8 cellular contexts compared by ENCODE assay signal in genomic region chr12:14948672-14949071, GRCh38. TPM values are rescaled to one million over a fixed set of nuclear protein-coding genes. Genes with fewer than 3 reads are reported as not detected.
A peak's percentile ranks its signal among the peaks of the same experiment; 100 is the strongest.
DNase-seq lines count a peak whose midpoint lies in the region; ATAC-seq, FAIRE-seq and TF ChIP-seq lines count a peak whose summit lies in the region.

No MANE protein-coding gene starts in this region.

- H3K4me3 Mint-ChIP-seq in chondrocyte (ENCODE audit: unreplicated experiment), result peak overlapping the region; percentile 40

- no peaks in the 10 kb centered on the region for H3K79me2 ChIP-seq in HepG2 (ENCODE audit: insufficient read depth, low read length)

- TF ChIP-seq EP300 in HepG2 (IDR thresholded peaks at IDR 0.05; ENCODE audit: low read depth in 2 of 2, low read length in 2 of 2), result no peak
- TF ChIP-seq EP300 in HepG2 (CRISPR knock-in tag; IDR thresholded peaks at IDR 0.05; ENCODE audit: borderline replicate concordance), result no peak

- no peaks in the 10 kb centered on the region for H3K36me3 Mint-ChIP-seq in chondrocyte (ENCODE audit: low read depth)

- no peak overlapping the region for H3K27ac ChIP-seq in HepG2 (ENCODE audit: extremely low read length, insufficient read depth, low read length)
- H3K27ac ChIP-seq in stomach smooth muscle (ENCODE audit: low read length), result peak overlapping the region; percentile 41

- H3K4me1 Mint-ChIP-seq in chondrocyte (ENCODE audit: low read depth), result peaks cover 79% of the 10 kb centered on the region

- TF ChIP-seq CTCF in chondrocyte (IDR thresholded peaks at IDR 0.05) (no peak), HepG2 (CRISPR knock-in tag; IDR thresholded peaks at IDR 0.05) (no peak)

- CTCF ChIA-PET in HepG2 (lab: Yijun Ruan, JAX; ENCODE audit: low intra/inter-chr PET ratio, low total read pairs), result no interaction called here

- ATAC-seq in GM19452 (IDR thresholded peaks at IDR 0.05; ENCODE audit: unreplicated experiment) (peak; percentile 93), HG03460 (IDR thresholded peaks at IDR 0.05; ENCODE audit: unreplicated experiment) (peak; percentile 90), SK-N-SH treated with all-trans-retinoic acid at 6 μM for 48 hours (peak; percentile 72), HepG2 (peak; percentile 35; the same call in 1 of the 3 replicates)

- H3K27me3 Mint-ChIP-seq in chondrocyte (ENCODE audit: low read depth), result no peaks in the 10 kb centered on the region

- FAIRE-seq in HepG2 (lab: Jason Lieb, UNC), result no peak

- no peak overlapping the region for H2AFZ ChIP-seq in HepG2 (ENCODE audit: low read length)

- no peak overlapping the region for H3K9ac ChIP-seq in HepG2 (ENCODE audit: insufficient read depth, low read depth, low read length)
- H3K9ac ChIP-seq in stomach smooth muscle (ENCODE audit: low read length in 2 of 2), result no peak overlapping the region

- no TSS peak for BruUV-seq in HepG2 (replicated peaks; lab: Mats Ljungman, UMichigan)

- peak; percentile 79 for DNase-seq in EL
- no peak for DNase-seq in chondrocyte (ENCODE audit: low spot score)
- no peak for DNase-seq in HepG2 (ENCODE audit: low spot score)
- DNase-seq in NCI-H146 treated with DMSO at 0.1 percent for 48 hours (lab: John Stamatoyannopoulos, UW; ENCODE audit: unreplicated experiment), result no peak

- TF ChIP-seq RAD21 in HepG2 (CRISPR knock-in tag; IDR thresholded peaks at IDR 0.05), result no peak

- no peaks in the 10 kb centered on the region for H3K9me3 ChIP-seq in HepG2 (ENCODE audit: low read length)
- H3K9me3 ChIP-seq in stomach smooth muscle (ENCODE audit: control insufficient read depth in 2 of 2, low read length in 2 of 2), result no peaks in the 10 kb centered on the region

- 48% methylated on average over 3 of the region's 3 CpGs for WGBS in HepG2 (ENCODE audit: low lambda C conversion rate)

- H4K20me1 ChIP-seq in HepG2 (ENCODE audit: insufficient read depth, low read length), result no peaks in the 10 kb centered on the region

- no peak overlapping the region for H3K4me2 ChIP-seq in HepG2 (ENCODE audit: low read depth, low read length)

- no peaks in the 10 kb centered on the region for H3K9me3 Mint-ChIP-seq in chondrocyte (ENCODE audit: low read depth)

- in situ Hi-C loops in HepG2 (cut with HindIII; ENCODE audit: extremely low pct_ligation_motif_present, low pct_unique_long_range_greater_than_20kb), result no loop called here

- POLR2A ChIA-PET in HepG2 (lab: Yijun Ruan, JAX), result no interaction called here

- no peaks in the 10 kb centered on the region for H3K27me3 ChIP-seq in HepG2 (ENCODE audit: control insufficient read depth in 1 of 2, insufficient read depth in 2 of 2, low read length in 2 of 2)
- no peaks in the 10 kb centered on the region for H3K27me3 ChIP-seq in stomach smooth muscle (ENCODE audit: control insufficient read depth in 1 of 2, insufficient read depth in 2 of 2, low read length in 2 of 2)

- peak overlapping the region; percentile 92 for H3K27ac Mint-ChIP-seq in chondrocyte (ENCODE audit: unreplicated experiment)

- H3K36me3 ChIP-seq in HepG2 (replicated peaks in 1 of 2; ENCODE audit: control insufficient read depth in 1 of 2, insufficient read depth in 2 of 2, low read length in 2 of 2) (no peaks in the 10 kb centered on the region), stomach smooth muscle (ENCODE audit: control insufficient read depth in 2 of 2, insufficient read depth in 2 of 2, low read length in 2 of 2) (no peaks in the 10 kb centered on the region)

- H3K4me3 ChIP-seq in HepG2 (replicated peaks in 1 of 3; ENCODE audit: insufficient read depth in 1 of 3, low read depth in 2 of 3, low read length in 3 of 3), result no peak overlapping the region
- H3K4me3 ChIP-seq in stomach smooth muscle (ENCODE audit: low read length in 2 of 2), result peak overlapping the region in 1 of 2 donors; percentile 31

- intact Hi-C loops in HepG2 (cut with micrococcal nuclease; ENCODE audit: unreplicated experiment), result no loop called here

- no peak for TF ChIP-seq POLR2A in HepG2 (IDR thresholded peaks at IDR 0.05; ENCODE audit: insufficient read depth in 1 of 2, low read depth in 2 of 2, low read length in 2 of 2)

- peaks cover 36% of the 10 kb centered on the region for H3K4me1 ChIP-seq in HepG2 (ENCODE audit: insufficient read depth, low read length)
- H3K4me1 ChIP-seq in stomach smooth muscle (ENCODE audit: control insufficient read depth, insufficient read depth, low read length), result peaks cover 6% of the 10 kb centered on the region

RNA-seq across cellular contexts. Expression of gene ERP27, which starts 10.3 kb away (rescaled TPM):
- total RNA-seq in chondrocyte (0.73 to 0.87 TPM (median 0.77 TPM) in 3 replicates), HepG2 (2016; rRNA removed; fragmentation: Illumina TruSeq; extraction: Trizol) (5.1 and 6.6 TPM in 2 replicates)
- total RNA-seq in HepG2 (2016; cell fraction: cytosol; rRNA removed; fragmentation: Illumina TruSeq; extraction: Trizol; ENCODE audit: low read depth), result 1.5 and 2.2 TPM in 2 replicates
- 4.6 and 8.4 TPM in 2 replicates for total RNA-seq in HepG2 (2016; cell fraction: insoluble cytoplasmic fraction; rRNA removed; fragmentation: Illumina TruSeq; extraction: Trizol)
- 3.1 and 3.6 TPM in 2 replicates for total RNA-seq in HepG2 (2016; cell fraction: membrane; rRNA removed; fragmentation: Illumina TruSeq; extraction: Trizol)
- total RNA-seq in HepG2 (2016; cell fraction: nucleus; rRNA removed; fragmentation: Illumina TruSeq; extraction: Trizol), result 7.5 and 8.3 TPM in 2 replicates
- polyA plus RNA-seq in HepG2 (2011; rRNA removed), result 1.6 and 1.8 TPM in 2 replicates
- 1.2 and 1.8 TPM in 2 replicates for polyA plus RNA-seq in HepG2 (2011; cell fraction: cytosol; rRNA removed)
- polyA plus RNA-seq in HepG2 (2011; cell fraction: nucleus; rRNA removed), result 0.34 and 0.36 TPM in 2 replicates
- 0.33 and 0.59 TPM in 2 replicates for polyA plus RNA-seq in HepG2 (2012)
- polyA plus RNA-seq in HepG2 (2016; cell fraction: cytosol; fragmentation: Illumina TruSeq; extraction: Trizol; ENCODE audit: low read depth), result 2.1 and 3.6 TPM in 2 replicates
- 5.1 and 6.0 TPM in 2 replicates for polyA plus RNA-seq in HepG2 (2016; cell fraction: insoluble cytoplasmic fraction; fragmentation: Illumina TruSeq; extraction: Trizol; ENCODE audit: low read depth)
- polyA plus RNA-seq in HepG2 (2016; cell fraction: membrane; fragmentation: Illumina TruSeq; extraction: Trizol; ENCODE audit: low read depth), result 2.4 and 3.7 TPM in 2 replicates
- 11.6 and 13.9 TPM in 2 replicates for polyA plus RNA-seq in HepG2 (2016; cell fraction: nucleus; fragmentation: Illumina TruSeq; extraction: Trizol; ENCODE audit: insufficient read depth, low read depth)
- polyA minus RNA-seq in HepG2 (2011; rRNA and poly(A)+ RNA removed; ENCODE audit: low replicate concordance), result 0.92 TPM in 1 of 2 replicates, not detected in the other
- 0.35 and 0.59 TPM in 2 replicates for polyA minus RNA-seq in HepG2 (2011; cell fraction: cytosol; rRNA and poly(A)+ RNA removed)
- 0.52 and 0.87 TPM in 2 replicates for polyA minus RNA-seq in HepG2 (2011; cell fraction: nucleus; rRNA and poly(A)+ RNA removed)

RNA-seq across cellular contexts. Expression of gene ARHGDIB, which starts 12.7 kb away (rescaled TPM):
- total RNA-seq in chondrocyte (5.2 to 9.1 TPM (median 6.1 TPM) in 3 replicates), HepG2 (2016; rRNA removed; fragmentation: Illumina TruSeq; extraction: Trizol) (0.11 and 0.28 TPM in 2 replicates)
- total RNA-seq in HepG2 (2016; cell fraction: cytosol; rRNA removed; fragmentation: Illumina TruSeq; extraction: Trizol; ENCODE audit: low read depth), result not detected in 2 replicates
- 0.30 and 0.48 TPM in 2 replicates for total RNA-seq in HepG2 (2016; cell fraction: insoluble cytoplasmic fraction; rRNA removed; fragmentation: Illumina TruSeq; extraction: Trizol)
- total RNA-seq in HepG2 (2016; cell fraction: membrane; rRNA removed; fragmentation: Illumina TruSeq; extraction: Trizol), result 0.17 TPM in 1 of 2 replicates, not detected in the other
- total RNA-seq in HepG2 (2016; cell fraction: nucleus; rRNA removed; fragmentation: Illumina TruSeq; extraction: Trizol), result not detected in 2 replicates
- 0.87 and 0.88 TPM in 2 replicates for polyA plus RNA-seq in HepG2 (2011; rRNA removed)
- 0.55 and 1.0 TPM in 2 replicates for polyA plus RNA-seq in HepG2 (2011; cell fraction: cytosol; rRNA removed)
- polyA plus RNA-seq in HepG2 (2011; cell fraction: nucleus; rRNA removed), result 0.52 and 0.53 TPM in 2 replicates
- polyA plus RNA-seq in HepG2 (2012), result 0.36 TPM in 1 of 2 replicates, not detected in the other
- not detected in 2 replicates for polyA plus RNA-seq in HepG2 (2016; cell fraction: cytosol; fragmentation: Illumina TruSeq; extraction: Trizol; ENCODE audit: low read depth)
- 0.28 and 0.43 TPM in 2 replicates for polyA plus RNA-seq in HepG2 (2016; cell fraction: insoluble cytoplasmic fraction; fragmentation: Illumina TruSeq; extraction: Trizol; ENCODE audit: low read depth)
- polyA plus RNA-seq in HepG2 (2016; cell fraction: membrane; fragmentation: Illumina TruSeq; extraction: Trizol; ENCODE audit: low read depth), result 0.27 and 0.32 TPM in 2 replicates
- polyA plus RNA-seq in HepG2 (2016; cell fraction: nucleus; fragmentation: Illumina TruSeq; extraction: Trizol; ENCODE audit: insufficient read depth, low read depth), result 0.47 TPM in 1 of 2 replicates, not detected in the other
- polyA minus RNA-seq in HepG2 (2011; rRNA and poly(A)+ RNA removed; ENCODE audit: low replicate concordance), result 4.0 and 4.8 TPM in 2 replicates
- not detected in 2 replicates for polyA minus RNA-seq in HepG2 (2011; cell fraction: cytosol; rRNA and poly(A)+ RNA removed)
- polyA minus RNA-seq in HepG2 (2011; cell fraction: nucleus; rRNA and poly(A)+ RNA removed), result 0.62 TPM in 1 of 2 replicates, not detected in the other

RNA-seq across cellular contexts. Expression of gene PDE6H, which starts 24.2 kb away (rescaled TPM):
- total RNA-seq in chondrocyte (not detected in 3 replicates), HepG2 (2016; rRNA removed; fragmentation: Illumina TruSeq; extraction: Trizol) (not detected in 2 replicates)
- total RNA-seq in HepG2 (2016; cell fraction: cytosol; rRNA removed; fragmentation: Illumina TruSeq; extraction: Trizol; ENCODE audit: low read depth), result not detected in 2 replicates
- total RNA-seq in HepG2 (2016; cell fraction: insoluble cytoplasmic fraction; rRNA removed; fragmentation: Illumina TruSeq; extraction: Trizol), result not detected in 2 replicates
- total RNA-seq in HepG2 (2016; cell fraction: membrane; rRNA removed; fragmentation: Illumina TruSeq; extraction: Trizol), result not detected in 2 replicates
- total RNA-seq in HepG2 (2016; cell fraction: nucleus; rRNA removed; fragmentation: Illumina TruSeq; extraction: Trizol), result not detected in 2 replicates
- polyA plus RNA-seq in HepG2 (2011; rRNA removed), result not detected in 2 replicates
- not detected in 2 replicates for polyA plus RNA-seq in HepG2 (2011; cell fraction: cytosol; rRNA removed)
- not detected in 2 replicates for polyA plus RNA-seq in HepG2 (2011; cell fraction: nucleus; rRNA removed)
- not detected in 2 replicates for polyA plus RNA-seq in HepG2 (2012)
- not detected in 2 replicates for polyA plus RNA-seq in HepG2 (2016; cell fraction: cytosol; fragmentation: Illumina TruSeq; extraction: Trizol; ENCODE audit: low read depth)
- not detected in 2 replicates for polyA plus RNA-seq in HepG2 (2016; cell fraction: insoluble cytoplasmic fraction; fragmentation: Illumina TruSeq; extraction: Trizol; ENCODE audit: low read depth)
- polyA plus RNA-seq in HepG2 (2016; cell fraction: membrane; fragmentation: Illumina TruSeq; extraction: Trizol; ENCODE audit: low read depth), result not detected in 2 replicates
- not detected in 2 replicates for polyA plus RNA-seq in HepG2 (2016; cell fraction: nucleus; fragmentation: Illumina TruSeq; extraction: Trizol; ENCODE audit: insufficient read depth, low read depth)
- polyA minus RNA-seq in HepG2 (2011; rRNA and poly(A)+ RNA removed; ENCODE audit: low replicate concordance), result not detected in 2 replicates
- not detected in 2 replicates for polyA minus RNA-seq in HepG2 (2011; cell fraction: cytosol; rRNA and poly(A)+ RNA removed)
- polyA minus RNA-seq in HepG2 (2011; cell fraction: nucleus; rRNA and poly(A)+ RNA removed), result not detected in 2 replicates

Comparison
In these comparisons a context has a peak if more than half of its experiments do, and no peak if none do; other contexts are left out.
1. ATAC-seq: peak in every context shown above with its lines; median percentile 93 in GM19452; 90 in HG03460; 72 in SK-N-SH treated with all-trans-retinoic acid at 6 μM for 48 hours; 35 in HepG2.